ENCODE assay signal across 1 cellular context in the genomic region with DNA sequence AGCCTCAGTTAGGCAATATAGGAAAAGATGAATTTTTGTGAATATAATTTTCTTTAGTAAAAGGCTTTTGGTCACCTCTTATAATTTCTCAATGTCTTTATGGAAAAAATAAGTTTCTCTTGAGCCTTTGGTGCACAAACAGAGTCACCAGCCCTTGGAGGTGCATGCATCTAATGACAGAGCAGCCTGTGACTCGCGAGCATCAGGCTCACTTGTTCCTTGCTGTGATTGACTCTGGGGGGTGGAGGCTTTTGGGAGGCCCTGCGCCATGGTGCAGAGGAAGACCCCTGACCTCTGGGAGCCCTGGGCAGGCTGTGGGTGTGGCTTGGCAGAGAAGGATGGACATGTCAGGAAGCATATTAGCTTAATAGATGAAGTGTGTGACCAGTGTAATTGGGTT.
TF ChIP-seq lines count a peak whose summit lies in the region.

No MANE protein-coding gene starts in this region.

TF ChIP-seq in WTC11, 78 proteins besides CTCF, POLR2A, EP300 and RAD21 (continued from another document):
- TF ChIP-seq ZNF532 (CRISPR knock-in tag; IDR thresholded peaks at IDR 0.05; ENCODE audit: borderline replicate concordance) (no peak), SP1 (CRISPR knock-in tag; conservative IDR thresholded peaks at IDR 0.05) (no peak), MYBL2 (CRISPR knock-in tag; IDR thresholded peaks at IDR 0.05) (no peak), NFYB (CRISPR knock-in tag; conservative IDR thresholded peaks at IDR 0.05; ENCODE audit: low read depth) (no peak), CREB1 (CRISPR knock-in tag; IDR thresholded peaks at IDR 0.05) (no peak), EMX1 (CRISPR knock-in tag; IDR thresholded peaks at IDR 0.05) (no peak), TP53 (CRISPR knock-in tag; IDR thresholded peaks at IDR 0.05) (no peak), ZBTB43 (CRISPR knock-in tag; IDR thresholded peaks at IDR 0.05) (no peak), NFATC4 (CRISPR knock-in tag; IDR thresholded peaks at IDR 0.05) (no peak), MLX (CRISPR knock-in tag; IDR thresholded peaks at IDR 0.05) (no peak), JUN (CRISPR knock-in tag; IDR thresholded peaks at IDR 0.05) (no peak)
- TF ChIP-seq, protein P1, sequence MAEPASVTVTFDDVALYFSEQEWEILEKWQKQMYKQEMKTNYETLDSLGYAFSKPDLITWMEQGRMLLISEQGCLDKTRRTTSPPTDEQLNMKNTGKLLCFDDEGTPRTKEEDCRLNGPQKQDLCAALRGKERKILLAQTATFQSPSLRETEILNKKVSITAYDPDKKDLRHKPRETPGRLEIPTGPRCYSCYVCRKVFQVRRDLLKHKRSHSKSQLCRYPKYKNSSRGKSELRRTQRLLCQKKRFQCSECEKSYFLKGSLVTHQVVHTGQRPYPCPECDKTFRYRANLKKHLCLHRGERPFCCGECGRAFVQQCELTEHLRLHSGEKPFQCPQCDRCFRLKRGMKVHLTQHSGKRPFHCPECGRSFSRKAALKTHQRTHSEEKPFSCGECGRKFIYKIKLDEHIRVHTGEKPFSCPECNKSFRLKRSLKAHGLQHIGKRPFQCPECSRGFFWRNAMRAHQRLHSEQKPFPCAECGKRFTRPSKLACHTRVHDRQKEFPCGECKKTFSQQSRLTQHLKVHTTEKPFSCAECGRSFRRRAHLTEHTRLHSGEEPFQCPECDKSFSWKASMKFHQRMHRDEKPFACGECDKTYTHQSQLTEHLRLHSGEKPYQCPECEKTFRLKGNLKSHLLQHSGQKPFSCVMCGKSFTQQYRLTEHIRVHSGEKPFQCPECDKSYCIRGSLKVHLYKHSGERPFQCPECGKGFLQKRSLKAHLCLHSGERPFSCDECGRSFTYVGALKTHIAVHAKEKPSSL (CRISPR knock-in tag; conservative IDR thresholded peaks at IDR 0.05) = no peak
- TF ChIP-seq, protein P2, sequence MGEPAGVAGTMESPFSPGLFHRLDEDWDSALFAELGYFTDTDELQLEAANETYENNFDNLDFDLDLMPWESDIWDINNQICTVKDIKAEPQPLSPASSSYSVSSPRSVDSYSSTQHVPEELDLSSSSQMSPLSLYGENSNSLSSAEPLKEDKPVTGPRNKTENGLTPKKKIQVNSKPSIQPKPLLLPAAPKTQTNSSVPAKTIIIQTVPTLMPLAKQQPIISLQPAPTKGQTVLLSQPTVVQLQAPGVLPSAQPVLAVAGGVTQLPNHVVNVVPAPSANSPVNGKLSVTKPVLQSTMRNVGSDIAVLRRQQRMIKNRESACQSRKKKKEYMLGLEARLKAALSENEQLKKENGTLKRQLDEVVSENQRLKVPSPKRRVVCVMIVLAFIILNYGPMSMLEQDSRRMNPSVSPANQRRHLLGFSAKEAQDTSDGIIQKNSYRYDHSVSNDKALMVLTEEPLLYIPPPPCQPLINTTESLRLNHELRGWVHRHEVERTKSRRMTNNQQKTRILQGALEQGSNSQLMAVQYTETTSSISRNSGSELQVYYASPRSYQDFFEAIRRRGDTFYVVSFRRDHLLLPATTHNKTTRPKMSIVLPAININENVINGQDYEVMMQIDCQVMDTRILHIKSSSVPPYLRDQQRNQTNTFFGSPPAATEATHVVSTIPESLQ (CRISPR knock-in tag; IDR thresholded peaks at IDR 0.05) = no peak
- TF ChIP-seq, protein P3, sequence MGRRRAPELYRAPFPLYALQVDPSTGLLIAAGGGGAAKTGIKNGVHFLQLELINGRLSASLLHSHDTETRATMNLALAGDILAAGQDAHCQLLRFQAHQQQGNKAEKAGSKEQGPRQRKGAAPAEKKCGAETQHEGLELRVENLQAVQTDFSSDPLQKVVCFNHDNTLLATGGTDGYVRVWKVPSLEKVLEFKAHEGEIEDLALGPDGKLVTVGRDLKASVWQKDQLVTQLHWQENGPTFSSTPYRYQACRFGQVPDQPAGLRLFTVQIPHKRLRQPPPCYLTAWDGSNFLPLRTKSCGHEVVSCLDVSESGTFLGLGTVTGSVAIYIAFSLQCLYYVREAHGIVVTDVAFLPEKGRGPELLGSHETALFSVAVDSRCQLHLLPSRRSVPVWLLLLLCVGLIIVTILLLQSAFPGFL (CRISPR knock-in tag; IDR thresholded peaks at IDR 0.05; ENCODE audit: borderline replicate concordance) = no peak
- TF ChIP-seq, protein P4, sequence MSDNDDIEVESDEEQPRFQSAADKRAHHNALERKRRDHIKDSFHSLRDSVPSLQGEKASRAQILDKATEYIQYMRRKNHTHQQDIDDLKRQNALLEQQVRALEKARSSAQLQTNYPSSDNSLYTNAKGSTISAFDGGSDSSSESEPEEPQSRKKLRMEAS (CRISPR knock-in tag; IDR thresholded peaks at IDR 0.05) = no peak
